ENCODE assay signal across 5 cellular contexts in the genomic region with DNA sequence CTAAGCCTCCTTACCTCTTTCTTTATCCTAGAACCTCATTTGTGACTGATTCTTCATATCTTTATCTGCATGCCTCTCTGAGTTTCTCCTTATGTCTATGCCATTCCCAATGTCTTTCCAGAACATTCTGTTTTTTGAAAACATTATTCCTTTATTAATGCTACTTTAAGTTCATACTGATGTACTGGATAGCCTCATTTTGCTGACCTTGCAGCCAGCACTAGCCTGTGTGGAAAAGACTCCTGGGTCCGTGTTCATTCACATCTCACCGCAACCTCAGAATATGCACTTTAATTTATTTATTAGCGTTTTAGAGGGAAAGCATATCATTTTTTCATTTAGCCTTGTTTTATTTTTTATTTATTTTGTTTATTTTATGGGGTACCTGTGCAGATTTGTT.
TF ChIP-seq lines count a peak whose summit lies in the region.

No MANE protein-coding gene starts in this region.

TF ChIP-seq in HepG2, 621 proteins besides CTCF, POLR2A, EP300 and RAD21 (continues in another document):
- TF ChIP-seq SP140L (CRISPR knock-in tag; IDR thresholded peaks at IDR 0.05; ENCODE audit: borderline replicate concordance) (no peak), JDP2 (CRISPR knock-in tag; IDR thresholded peaks at IDR 0.05; ENCODE audit: borderline replicate concordance) (no peak), HOXA5 (CRISPR knock-in tag; IDR thresholded peaks at IDR 0.05) (no peak), RERE (CRISPR knock-in tag; IDR thresholded peaks at IDR 0.05; ENCODE audit: low read depth) (no peak)

TF ChIP-seq in A549, 52 proteins besides CTCF, POLR2A, EP300 and RAD21:
- TF ChIP-seq SREBF2 (IDR thresholded peaks at IDR 0.05) = no peak
- TF ChIP-seq MAFK (IDR thresholded peaks at IDR 0.05; ENCODE audit: partially characterized antibody) = peak; percentile 55
- TF ChIP-seq CBX8 (IDR thresholded peaks at IDR 0.05) = no peak
- TF ChIP-seq ESRRA (IDR thresholded peaks at IDR 0.05; ENCODE audit: borderline replicate concordance, low read length) = no peak
- TF ChIP-seq KDM1A (IDR thresholded peaks at IDR 0.05; ENCODE audit: low read depth) = no peak

TF ChIP-seq in IMR-90, 13 proteins besides CTCF, POLR2A, EP300 and RAD21:
- TF ChIP-seq ELK1 (IDR thresholded peaks at IDR 0.05; ENCODE audit: borderline replicate concordance, low read depth, low read length) (no peak), NFE2L2 (IDR thresholded peaks at IDR 0.05; ENCODE audit: low read depth, low read length) (no peak), MAFK (IDR thresholded peaks at IDR 0.05; ENCODE audit: low read depth, low read length) (peak; percentile 27; the same call in 1 of the 2 replicates)
- TF ChIP-seq, protein P1, sequence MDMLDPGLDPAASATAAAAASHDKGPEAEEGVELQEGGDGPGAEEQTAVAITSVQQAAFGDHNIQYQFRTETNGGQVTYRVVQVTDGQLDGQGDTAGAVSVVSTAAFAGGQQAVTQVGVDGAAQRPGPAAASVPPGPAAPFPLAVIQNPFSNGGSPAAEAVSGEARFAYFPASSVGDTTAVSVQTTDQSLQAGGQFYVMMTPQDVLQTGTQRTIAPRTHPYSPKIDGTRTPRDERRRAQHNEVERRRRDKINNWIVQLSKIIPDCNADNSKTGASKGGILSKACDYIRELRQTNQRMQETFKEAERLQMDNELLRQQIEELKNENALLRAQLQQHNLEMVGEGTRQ (IDR thresholded peaks at IDR 0.05; ENCODE audit: low read depth, low read length) = no peak

TF ChIP-seq in K562, 482 proteins besides CTCF, POLR2A, EP300 and RAD21:
- TF ChIP-seq GTF3C2 (IDR thresholded peaks at IDR 0.05; ENCODE audit: borderline replicate concordance, extremely low read depth, insufficient read length) (no peak), MAFF (IDR thresholded peaks at IDR 0.05; ENCODE audit: low read length) (0 out of 2 replicates have a peak, but pooled peaks have one; percentile 5)

TF ChIP-seq in GM12891, 5 proteins besides CTCF, POLR2A, EP300 and RAD21:
- TF ChIP-seq SPI1 (IDR thresholded peaks at IDR 0.05; ENCODE audit: low read depth, low read length) (no peak), POLR2AphosphoS5 (IDR thresholded peaks at IDR 0.05; ENCODE audit: low read depth, low read length) (no peak), POU2F2 (IDR thresholded peaks at IDR 0.05; ENCODE audit: low read depth, low read length) (no peak), TAF1 (IDR thresholded peaks at IDR 0.05; ENCODE audit: low read depth, low read length) (no peak), PAX5 (IDR thresholded peaks at IDR 0.05; ENCODE audit: insufficient read depth, low read length, severe bottlenecking) (no peak)
